ENCODE assay signal across 26 cellular contexts in genomic region chr4:22521240-22521639, GRCh38.
"Had no signal": no experiment of that assay in that cellular context is flagged by ENCODE, and none has a peak within 500 bp of the region (broad histone marks: within the 10 kb centered on the region; RNA-seq: fewer than 3 reads in every experiment).

No MANE protein-coding gene starts in this region.

- H3K36me3 ChIP-seq: colonic mucosa, esophagus muscularis mucosa, esophagus squamous epithelium, gastrocnemius medialis, gastroesophageal sphincter, heart left ventricle, heart right ventricle had no signal

- FAIRE-seq: colon, endometrium, endothelial cell of umbilical vein, frontal cortex had no signal

- H3K9me3 ChIP-seq: colonic mucosa, esophagus muscularis mucosa, esophagus squamous epithelium, gastrocnemius medialis, gastroesophageal sphincter, heart left ventricle, heart right ventricle had no signal

- H3K4me3 ChIP-seq: colonic mucosa, coronary artery, dorsolateral prefrontal cortex, esophagus muscularis mucosa, esophagus squamous epithelium, gastrocnemius medialis, gastroesophageal sphincter, heart left ventricle, heart right ventricle had no signal

- H3K27me3 ChIP-seq: colonic mucosa, dorsolateral prefrontal cortex, esophagus muscularis mucosa, foreskin keratinocyte, gastrocnemius medialis, gastroesophageal sphincter had no signal

- H3K27ac ChIP-seq: colonic mucosa, coronary artery, dorsolateral prefrontal cortex, esophagus muscularis mucosa, esophagus squamous epithelium, foreskin keratinocyte, gastrocnemius medialis, gastroesophageal sphincter, heart left ventricle, heart right ventricle had no signal

- DNase-seq: colonic mucosa; cortex of kidney; dermis blood vessel endothelial cell; dorsolateral prefrontal cortex; effector CD4-positive, alpha-beta T cell; effector CD8-positive, alpha-beta T cell; effector memory CD4-positive, alpha-beta T cell; effector memory CD8-positive, alpha-beta T cell; endodermal cell; erythroblast; esophagus squamous epithelium; foreskin fibroblast; foreskin keratinocyte; foreskin melanocyte; gastrocnemius medialis; glutamatergic neuron; head of caudate nucleus; heart left ventricle; heart right ventricle had no signal

- ATAC-seq: effector memory CD8-positive, alpha-beta T cell; gastrocnemius medialis; gastroesophageal sphincter; heart left ventricle; heart right ventricle had no signal
